ENCODE assay signal across 1 cellular context in genomic region chr13:40130871-40131636, GRCh38.
A peak's percentile ranks its signal among the peaks of the same experiment; 100 is the strongest.
TF ChIP-seq lines count a peak whose summit lies in the region.

No MANE protein-coding gene starts in this region.

TF ChIP-seq in HEK293, 187 proteins besides CTCF, POLR2A, EP300 and RAD21 (continued from another document):
- TF ChIP-seq HIC1 (tag by site-specific recombination; IDR thresholded peaks at IDR 0.05), result no peak
- no peak for TF ChIP-seq ZNF292 (tag by site-specific recombination; IDR thresholded peaks at IDR 0.05; ENCODE audit: borderline replicate concordance, low read depth)
- 0 out of 2 replicates have a peak, but pooled peaks have one; percentile 21 for TF ChIP-seq PRDM1 (tag by site-specific recombination; IDR thresholded peaks at IDR 0.05)
- no peak for TF ChIP-seq ZBTB11 (tag by site-specific recombination; conservative IDR thresholded peaks at IDR 0.05; ENCODE audit: low read depth)
- TF ChIP-seq ZNF416 (tag by site-specific recombination; IDR thresholded peaks at IDR 0.05), result no peak
- no peak for TF ChIP-seq ZNF768 (tag by site-specific recombination; IDR thresholded peaks at IDR 0.05)
- no peak for TF ChIP-seq ZSCAN5A (tag by site-specific recombination; IDR thresholded peaks at IDR 0.05)
TF ChIP-seq in HEK293: peak in this region for 2.
